In genomic region chr22:44207173-44207980, GRCh38 we compare ENCODE assay signal across 19 cellular contexts. TPM values are rescaled to one million over a fixed set of nuclear protein-coding genes. Genes with fewer than 3 reads are reported as not detected.
DNase-seq lines count a peak whose midpoint lies in the region; ATAC-seq, FAIRE-seq and TF ChIP-seq lines count a peak whose summit lies in the region.
"Had no signal": no experiment of that assay in that cellular context is flagged by ENCODE, and none has a peak within 500 bp of the region (broad histone marks: within the 10 kb centered on the region; RNA-seq: fewer than 3 reads in every experiment).

No MANE protein-coding gene starts in this region.

- H3K9ac ChIP-seq in kidney (ENCODE audit: low read length in 2 of 2): no peak overlapping the region
- H3K9ac ChIP-seq: BLaER1 treated with 17β-estradiol and CSF1 and Interleukin-3, amounts not matched to agents 10 nM and 100 nM had no signal

- H3K27me3 Mint-ChIP-seq in WTC11 (ENCODE audit: low read depth): peaks cover 2% of the 10 kb centered on the region; the same call in 1 of the 2 replicates

- intact Hi-C loops in kidney (cut with DNase I) (no loop called here), posterior vena cava (cut with DNase I) (no loop called here)

- H3K4me1 ChIP-seq in kidney (ENCODE audit: control insufficient read depth in 1 of 2, insufficient read depth in 1 of 2, low read depth in 1 of 2, low read length in 2 of 2): no peaks in the 10 kb centered on the region

- ATAC-seq in WTC11: no peak
- ATAC-seq: HepG2 had no signal

- no peak overlapping the region for H3K27ac ChIP-seq in kidney (ENCODE audit: low read depth in 2 of 2, low read length in 2 of 2)
- H3K27ac ChIP-seq: BLaER1 treated with 17β-estradiol and CSF1 and Interleukin-3, amounts not matched to agents 10 nM and 100 nM had no signal

- H3K4me1 Mint-ChIP-seq in WTC11: no peaks in the 10 kb centered on the region

- H3K4me3 Mint-ChIP-seq in WTC11: no peak overlapping the region

- H3K27ac Mint-ChIP-seq in WTC11: no peak overlapping the region

- TF ChIP-seq CTCF in WTC11 (IDR thresholded peaks at IDR 0.05) (no peak), kidney (IDR thresholded peaks at IDR 0.05; ENCODE audit: borderline replicate concordance, extremely low read depth, insufficient read depth) (no peak)

- DNase-seq in activated CD8-positive, alpha-beta memory T cell treated with anti-CD3 and anti-CD28 coated beads for 24 hours: peak; percentile 52
- no peak for DNase-seq in activated CD8-positive, alpha-beta memory T cell treated with anti-CD3 and anti-CD28 coated beads, Interleukin-2, amount 50 U/mL, for 48 hours
- DNase-seq in WTC11 (ENCODE audit: low spot score): peak; percentile 3
- DNase-seq in kidney: peak; percentile 28
- peak; percentile 62 for DNase-seq in posterior vena cava (ENCODE audit: low spot score)
- no peak for DNase-seq in NCI-H1092 (lab: John Stamatoyannopoulos, UW)
- no peak for DNase-seq in NCI-H1436 treated with DMSO at 0.1 percent for 48 hours (lab: John Stamatoyannopoulos, UW)
- DNase-seq in NAMALWA (ENCODE audit: low spot score): no peak
- DNase-seq: COR-L47, DMS153, GOT3, KG1, NCI-H146, NCI-H2081, NCI-H510A, NCI-H774 had no signal

- H3K36me3 Mint-ChIP-seq in WTC11: 0 out of 2 replicates have a peak, but pooled peaks cover 3% of the 10 kb centered on the region

- H3K36me3 ChIP-seq in kidney (ENCODE audit: control insufficient read depth in 1 of 2, insufficient read depth in 2 of 2, low read length in 2 of 2): no peaks in the 10 kb centered on the region

- H3K9me3 ChIP-seq in kidney (ENCODE audit: control insufficient read depth in 1 of 2, low read length in 2 of 2): peaks cover 2 to 3% of the 10 kb centered on the region in 2 donors

- POLR2A ChIA-PET in WTC11 (lab: Charles Lee): no interaction called here

- H3K9me3 Mint-ChIP-seq in WTC11: peaks cover 16% of the 10 kb centered on the region

- FAIRE-seq in kidney (lab: Jason Lieb, UNC): no peak
- FAIRE-seq: HepG2 had no signal

- no peak overlapping the region for H3K4me3 ChIP-seq in kidney (ENCODE audit: low read length in 2 of 2)
- H3K4me3 ChIP-seq: BLaER1 treated with 17β-estradiol and CSF1 and Interleukin-3, amounts not matched to agents 10 nM and 100 nM had no signal

- CTCF ChIA-PET in WTC11 (lab: Charles Lee): interaction anchor here (0.7 kb wide), 1 partner anchor 121 kb away, joined by 4 read pairs; no protein-coding TSS in a partner anchor

TF ChIP-seq in WTC11, 78 proteins besides CTCF, POLR2A, EP300 and RAD21:
- TF ChIP-seq ZMAT4 (CRISPR knock-in tag; IDR thresholded peaks at IDR 0.05) (no peak), ZNF232 (CRISPR knock-in tag; IDR thresholded peaks at IDR 0.05) (no peak), STAT6 (CRISPR knock-in tag; conservative IDR thresholded peaks at IDR 0.05; ENCODE audit: low read depth) (no peak), ATF6 (CRISPR knock-in tag; IDR thresholded peaks at IDR 0.05) (no peak), TCF7 (CRISPR knock-in tag; IDR thresholded peaks at IDR 0.05; ENCODE audit: low read depth) (no peak), ZNF416 (CRISPR knock-in tag; IDR thresholded peaks at IDR 0.05) (no peak), ESRRA (CRISPR knock-in tag; IDR thresholded peaks at IDR 0.05; ENCODE audit: borderline replicate concordance) (no peak), ZBTB43 (CRISPR knock-in tag; IDR thresholded peaks at IDR 0.05) (no peak), EMX1 (CRISPR knock-in tag; IDR thresholded peaks at IDR 0.05) (no peak), CBFB (CRISPR knock-in tag; IDR thresholded peaks at IDR 0.05; ENCODE audit: low read depth) (no peak), OVOL2 (CRISPR knock-in tag; IDR thresholded peaks at IDR 0.05; ENCODE audit: borderline replicate concordance) (no peak), JAZF1 (CRISPR knock-in tag; IDR thresholded peaks at IDR 0.05) (no peak), E2F1 (CRISPR knock-in tag; IDR thresholded peaks at IDR 0.05) (no peak)
TF ChIP-seq in WTC11: peak in this region for 0.

RNA-seq across cellular contexts. Expression of gene PARVG, which starts 26.7 kb away (rescaled TPM):
- 0.41 to 0.94 TPM (median 0.69 TPM) in 3 replicates for total RNA-seq in WTC11 (2021)
- 20.9 TPM for total RNA-seq in kidney
- polyA plus RNA-seq in kidney (ENCODE audit: insufficient read depth, low read depth, low replicate concordance): 2.5 TPM
- 10 to 100 TPM in 1 of 2 donors, 1 to 10 TPM in 1; 9.8 to 14.7 TPM for total RNA-seq in posterior vena cava
- total RNA-seq: A172, HepG2 had no signal
- polyA plus RNA-seq: HepG2 had no signal

Comparison
In these comparisons a context has a peak if more than half of its experiments do, and no peak if none do; other contexts are left out.
1. DNase-seq: peak in activated CD8-positive, alpha-beta memory T cell treated with anti-CD3 and anti-CD28 coated beads for 24 hours (single experiment), WTC11 (single experiment), kidney (single experiment) and posterior vena cava (single experiment); none in activated CD8-positive, alpha-beta memory T cell treated with anti-CD3 and anti-CD28 coated beads, Interleukin-2, amount 50 U/mL, for 48 hours (single experiment), NCI-H1092 (single experiment), NCI-H1436 treated with DMSO at 0.1 percent for 48 hours (single experiment) and NAMALWA (single experiment).